In genomic region chr16:71461686-71462648, GRCh38 we compare ENCODE assay signal across 1 cellular context.
TF ChIP-seq lines count a peak whose summit lies in the region.

Gene ZNF23 (minus strand): TSS chr16:71462247. CDS start chr16:71456796, 5,451 bp downstream.

TF ChIP-seq in HepG2, 621 proteins besides CTCF, POLR2A, EP300 and RAD21 (continued from another document and continues in another):
- TF ChIP-seq, protein P1, sequence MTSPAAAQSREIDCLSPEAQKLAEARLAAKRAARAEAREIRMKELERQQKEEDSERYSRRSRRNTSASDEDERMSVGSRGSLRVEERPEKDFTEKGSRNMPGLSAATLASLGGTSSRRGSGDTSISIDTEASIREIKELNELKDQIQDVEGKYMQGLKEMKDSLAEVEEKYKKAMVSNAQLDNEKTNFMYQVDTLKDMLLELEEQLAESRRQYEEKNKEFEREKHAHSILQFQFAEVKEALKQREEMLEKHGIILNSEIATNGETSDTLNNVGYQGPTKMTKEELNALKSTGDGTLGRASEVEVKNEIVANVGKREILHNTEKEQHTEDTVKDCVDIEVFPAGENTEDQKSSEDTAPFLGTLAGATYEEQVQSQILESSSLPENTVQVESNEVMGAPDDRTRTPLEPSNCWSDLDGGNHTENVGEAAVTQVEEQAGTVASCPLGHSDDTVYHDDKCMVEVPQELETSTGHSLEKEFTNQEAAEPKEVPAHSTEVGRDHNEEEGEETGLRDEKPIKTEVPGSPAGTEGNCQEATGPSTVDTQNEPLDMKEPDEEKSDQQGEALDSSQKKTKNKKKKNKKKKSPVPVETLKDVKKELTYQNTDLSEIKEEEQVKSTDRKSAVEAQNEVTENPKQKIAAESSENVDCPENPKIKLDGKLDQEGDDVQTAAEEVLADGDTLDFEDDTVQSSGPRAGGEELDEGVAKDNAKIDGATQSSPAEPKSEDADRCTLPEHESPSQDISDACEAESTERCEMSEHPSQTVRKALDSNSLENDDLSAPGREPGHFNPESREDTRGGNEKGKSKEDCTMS (CRISPR knock-in tag; conservative IDR thresholded peaks at IDR 0.05): 0 out of 2 replicates have a peak, but pooled peaks have one; percentile 31
- TF ChIP-seq ZNF24 (IDR thresholded peaks at IDR 0.05) (peak; percentile 17; the same call in 1 of the 2 replicates), BCL3 (CRISPR knock-in tag; IDR thresholded peaks at IDR 0.05) (peak; percentile 73), SMAD3 (CRISPR knock-in tag; IDR thresholded peaks at IDR 0.05) (peak; percentile 92; the same call in 1 of the 2 replicates), ZMYM2 (CRISPR knock-in tag; IDR thresholded peaks at IDR 0.05) (peak; percentile 44; the same call in 1 of the 2 replicates), ZNF547 (CRISPR knock-in tag; IDR thresholded peaks at IDR 0.05) (peak; percentile 93; the same call in 1 of the 2 replicates), ZNF383 (CRISPR knock-in tag; IDR thresholded peaks at IDR 0.05; ENCODE audit: borderline replicate concordance) (no peak), MLX (CRISPR knock-in tag; IDR thresholded peaks at IDR 0.05) (peak; percentile 86), CC2D1A (CRISPR knock-in tag; IDR thresholded peaks at IDR 0.05) (peak; percentile 98), FIP1L1 (IDR thresholded peaks at IDR 0.05; ENCODE audit: borderline replicate concordance, insufficient read depth, low read depth, low read length) (0 out of 2 replicates have a peak, but pooled peaks have one; percentile 51), GPN1 (CRISPR knock-in tag; IDR thresholded peaks at IDR 0.05; ENCODE audit: borderline replicate concordance) (peak; percentile 91; the same call in 1 of the 2 replicates), ZKSCAN1 (IDR thresholded peaks at IDR 0.05; ENCODE audit: low read length) (no peak), ZNF652 (CRISPR knock-in tag; IDR thresholded peaks at IDR 0.05; ENCODE audit: borderline replicate concordance, low read depth) (no peak), RFX1 (IDR thresholded peaks at IDR 0.05) (no peak), MAFG (CRISPR knock-in tag; IDR thresholded peaks at IDR 0.05) (no peak), PPARG (CRISPR knock-in tag; conservative IDR thresholded peaks at IDR 0.05) (0 out of 2 replicates have a peak, but pooled peaks have one; percentile 57), ZSCAN22 (CRISPR knock-in tag; IDR thresholded peaks at IDR 0.05) (no peak), ZNF607 (CRISPR knock-in tag; IDR thresholded peaks at IDR 0.05; ENCODE audit: borderline replicate concordance) (peak; percentile 94; the same call in 1 of the 2 replicates), MTA1 (CRISPR knock-in tag; IDR thresholded peaks at IDR 0.05; ENCODE audit: borderline replicate concordance) (peak; percentile 80; the same call in 1 of the 2 replicates), ZNF556 (CRISPR knock-in tag; IDR thresholded peaks at IDR 0.05; ENCODE audit: borderline replicate concordance) (no peak; the same call in 1 of the 2 replicates), MYC (CRISPR knock-in tag; IDR thresholded peaks at IDR 0.05; ENCODE audit: borderline replicate concordance) (peak; percentile 98)
- TF ChIP-seq, protein P2, sequence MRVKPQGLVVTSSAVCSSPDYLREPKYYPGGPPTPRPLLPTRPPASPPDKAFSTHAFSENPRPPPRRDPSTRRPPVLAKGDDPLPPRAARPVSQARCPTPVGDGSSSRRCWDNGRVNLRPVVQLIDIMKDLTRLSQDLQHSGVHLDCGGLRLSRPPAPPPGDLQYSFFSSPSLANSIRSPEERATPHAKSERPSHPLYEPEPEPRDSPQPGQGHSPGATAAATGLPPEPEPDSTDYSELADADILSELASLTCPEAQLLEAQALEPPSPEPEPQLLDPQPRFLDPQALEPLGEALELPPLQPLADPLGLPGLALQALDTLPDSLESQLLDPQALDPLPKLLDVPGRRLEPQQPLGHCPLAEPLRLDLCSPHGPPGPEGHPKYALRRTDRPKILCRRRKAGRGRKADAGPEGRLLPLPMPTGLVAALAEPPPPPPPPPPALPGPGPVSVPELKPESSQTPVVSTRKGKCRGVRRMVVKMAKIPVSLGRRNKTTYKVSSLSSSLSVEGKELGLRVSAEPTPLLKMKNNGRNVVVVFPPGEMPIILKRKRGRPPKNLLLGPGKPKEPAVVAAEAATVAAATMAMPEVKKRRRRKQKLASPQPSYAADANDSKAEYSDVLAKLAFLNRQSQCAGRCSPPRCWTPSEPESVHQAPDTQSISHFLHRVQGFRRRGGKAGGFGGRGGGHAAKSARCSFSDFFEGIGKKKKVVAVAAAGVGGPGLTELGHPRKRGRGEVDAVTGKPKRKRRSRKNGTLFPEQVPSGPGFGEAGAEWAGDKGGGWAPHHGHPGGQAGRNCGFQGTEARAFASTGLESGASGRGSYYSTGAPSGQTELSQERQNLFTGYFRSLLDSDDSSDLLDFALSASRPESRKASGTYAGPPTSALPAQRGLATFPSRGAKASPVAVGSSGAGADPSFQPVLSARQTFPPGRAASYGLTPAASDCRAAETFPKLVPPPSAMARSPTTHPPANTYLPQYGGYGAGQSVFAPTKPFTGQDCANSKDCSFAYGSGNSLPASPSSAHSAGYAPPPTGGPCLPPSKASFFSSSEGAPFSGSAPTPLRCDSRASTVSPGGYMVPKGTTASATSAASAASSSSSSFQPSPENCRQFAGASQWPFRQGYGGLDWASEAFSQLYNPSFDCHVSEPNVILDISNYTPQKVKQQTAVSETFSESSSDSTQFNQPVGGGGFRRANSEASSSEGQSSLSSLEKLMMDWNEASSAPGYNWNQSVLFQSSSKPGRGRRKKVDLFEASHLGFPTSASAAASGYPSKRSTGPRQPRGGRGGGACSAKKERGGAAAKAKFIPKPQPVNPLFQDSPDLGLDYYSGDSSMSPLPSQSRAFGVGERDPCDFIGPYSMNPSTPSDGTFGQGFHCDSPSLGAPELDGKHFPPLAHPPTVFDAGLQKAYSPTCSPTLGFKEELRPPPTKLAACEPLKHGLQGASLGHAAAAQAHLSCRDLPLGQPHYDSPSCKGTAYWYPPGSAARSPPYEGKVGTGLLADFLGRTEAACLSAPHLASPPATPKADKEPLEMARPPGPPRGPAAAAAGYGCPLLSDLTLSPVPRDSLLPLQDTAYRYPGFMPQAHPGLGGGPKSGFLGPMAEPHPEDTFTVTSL (CRISPR knock-in tag; IDR thresholded peaks at IDR 0.05; ENCODE audit: borderline replicate concordance): no peak
- TF ChIP-seq, protein P3, sequence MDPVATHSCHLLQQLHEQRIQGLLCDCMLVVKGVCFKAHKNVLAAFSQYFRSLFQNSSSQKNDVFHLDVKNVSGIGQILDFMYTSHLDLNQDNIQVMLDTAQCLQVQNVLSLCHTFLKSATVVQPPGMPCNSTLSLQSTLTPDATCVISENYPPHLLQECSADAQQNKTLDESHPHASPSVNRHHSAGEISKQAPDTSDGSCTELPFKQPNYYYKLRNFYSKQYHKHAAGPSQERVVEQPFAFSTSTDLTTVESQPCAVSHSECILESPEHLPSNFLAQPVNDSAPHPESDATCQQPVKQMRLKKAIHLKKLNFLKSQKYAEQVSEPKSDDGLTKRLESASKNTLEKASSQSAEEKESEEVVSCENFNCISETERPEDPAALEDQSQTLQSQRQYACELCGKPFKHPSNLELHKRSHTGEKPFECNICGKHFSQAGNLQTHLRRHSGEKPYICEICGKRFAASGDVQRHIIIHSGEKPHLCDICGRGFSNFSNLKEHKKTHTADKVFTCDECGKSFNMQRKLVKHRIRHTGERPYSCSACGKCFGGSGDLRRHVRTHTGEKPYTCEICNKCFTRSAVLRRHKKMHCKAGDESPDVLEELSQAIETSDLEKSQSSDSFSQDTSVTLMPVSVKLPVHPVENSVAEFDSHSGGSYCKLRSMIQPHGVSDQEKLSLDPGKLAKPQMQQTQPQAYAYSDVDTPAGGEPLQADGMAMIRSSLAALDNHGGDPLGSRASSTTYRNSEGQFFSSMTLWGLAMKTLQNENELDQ (CRISPR knock-in tag; IDR thresholded peaks at IDR 0.05; ENCODE audit: borderline replicate concordance): no peak
- TF ChIP-seq, protein P4, sequence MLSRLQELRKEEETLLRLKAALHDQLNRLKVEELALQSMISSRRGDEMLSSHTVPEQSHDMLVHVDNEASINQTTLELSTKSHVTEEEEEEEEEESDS (CRISPR knock-in tag; IDR thresholded peaks at IDR 0.05; ENCODE audit: borderline replicate concordance): no peak
- TF ChIP-seq, protein P5, sequence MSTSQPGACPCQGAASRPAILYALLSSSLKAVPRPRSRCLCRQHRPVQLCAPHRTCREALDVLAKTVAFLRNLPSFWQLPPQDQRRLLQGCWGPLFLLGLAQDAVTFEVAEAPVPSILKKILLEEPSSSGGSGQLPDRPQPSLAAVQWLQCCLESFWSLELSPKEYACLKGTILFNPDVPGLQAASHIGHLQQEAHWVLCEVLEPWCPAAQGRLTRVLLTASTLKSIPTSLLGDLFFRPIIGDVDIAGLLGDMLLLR (CRISPR knock-in tag; IDR thresholded peaks at IDR 0.05): peak; percentile 98
- TF ChIP-seq, protein P6, sequence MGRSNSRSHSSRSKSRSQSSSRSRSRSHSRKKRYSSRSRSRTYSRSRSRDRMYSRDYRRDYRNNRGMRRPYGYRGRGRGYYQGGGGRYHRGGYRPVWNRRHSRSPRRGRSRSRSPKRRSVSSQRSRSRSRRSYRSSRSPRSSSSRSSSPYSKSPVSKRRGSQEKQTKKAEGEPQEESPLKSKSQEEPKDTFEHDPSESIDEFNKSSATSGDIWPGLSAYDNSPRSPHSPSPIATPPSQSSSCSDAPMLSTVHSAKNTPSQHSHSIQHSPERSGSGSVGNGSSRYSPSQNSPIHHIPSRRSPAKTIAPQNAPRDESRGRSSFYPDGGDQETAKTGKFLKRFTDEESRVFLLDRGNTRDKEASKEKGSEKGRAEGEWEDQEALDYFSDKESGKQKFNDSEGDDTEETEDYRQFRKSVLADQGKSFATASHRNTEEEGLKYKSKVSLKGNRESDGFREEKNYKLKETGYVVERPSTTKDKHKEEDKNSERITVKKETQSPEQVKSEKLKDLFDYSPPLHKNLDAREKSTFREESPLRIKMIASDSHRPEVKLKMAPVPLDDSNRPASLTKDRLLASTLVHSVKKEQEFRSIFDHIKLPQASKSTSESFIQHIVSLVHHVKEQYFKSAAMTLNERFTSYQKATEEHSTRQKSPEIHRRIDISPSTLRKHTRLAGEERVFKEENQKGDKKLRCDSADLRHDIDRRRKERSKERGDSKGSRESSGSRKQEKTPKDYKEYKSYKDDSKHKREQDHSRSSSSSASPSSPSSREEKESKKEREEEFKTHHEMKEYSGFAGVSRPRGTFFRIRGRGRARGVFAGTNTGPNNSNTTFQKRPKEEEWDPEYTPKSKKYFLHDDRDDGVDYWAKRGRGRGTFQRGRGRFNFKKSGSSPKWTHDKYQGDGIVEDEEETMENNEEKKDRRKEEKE (IDR thresholded peaks at IDR 0.05): no peak
- TF ChIP-seq, protein P7, sequence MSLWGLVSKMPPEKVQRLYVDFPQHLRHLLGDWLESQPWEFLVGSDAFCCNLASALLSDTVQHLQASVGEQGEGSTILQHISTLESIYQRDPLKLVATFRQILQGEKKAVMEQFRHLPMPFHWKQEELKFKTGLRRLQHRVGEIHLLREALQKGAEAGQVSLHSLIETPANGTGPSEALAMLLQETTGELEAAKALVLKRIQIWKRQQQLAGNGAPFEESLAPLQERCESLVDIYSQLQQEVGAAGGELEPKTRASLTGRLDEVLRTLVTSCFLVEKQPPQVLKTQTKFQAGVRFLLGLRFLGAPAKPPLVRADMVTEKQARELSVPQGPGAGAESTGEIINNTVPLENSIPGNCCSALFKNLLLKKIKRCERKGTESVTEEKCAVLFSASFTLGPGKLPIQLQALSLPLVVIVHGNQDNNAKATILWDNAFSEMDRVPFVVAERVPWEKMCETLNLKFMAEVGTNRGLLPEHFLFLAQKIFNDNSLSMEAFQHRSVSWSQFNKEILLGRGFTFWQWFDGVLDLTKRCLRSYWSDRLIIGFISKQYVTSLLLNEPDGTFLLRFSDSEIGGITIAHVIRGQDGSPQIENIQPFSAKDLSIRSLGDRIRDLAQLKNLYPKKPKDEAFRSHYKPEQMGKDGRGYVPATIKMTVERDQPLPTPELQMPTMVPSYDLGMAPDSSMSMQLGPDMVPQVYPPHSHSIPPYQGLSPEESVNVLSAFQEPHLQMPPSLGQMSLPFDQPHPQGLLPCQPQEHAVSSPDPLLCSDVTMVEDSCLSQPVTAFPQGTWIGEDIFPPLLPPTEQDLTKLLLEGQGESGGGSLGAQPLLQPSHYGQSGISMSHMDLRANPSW (CRISPR knock-in tag; IDR thresholded peaks at IDR 0.05; ENCODE audit: borderline replicate concordance): no peak; the same call in 1 of the 2 replicates
- TF ChIP-seq, protein P8, sequence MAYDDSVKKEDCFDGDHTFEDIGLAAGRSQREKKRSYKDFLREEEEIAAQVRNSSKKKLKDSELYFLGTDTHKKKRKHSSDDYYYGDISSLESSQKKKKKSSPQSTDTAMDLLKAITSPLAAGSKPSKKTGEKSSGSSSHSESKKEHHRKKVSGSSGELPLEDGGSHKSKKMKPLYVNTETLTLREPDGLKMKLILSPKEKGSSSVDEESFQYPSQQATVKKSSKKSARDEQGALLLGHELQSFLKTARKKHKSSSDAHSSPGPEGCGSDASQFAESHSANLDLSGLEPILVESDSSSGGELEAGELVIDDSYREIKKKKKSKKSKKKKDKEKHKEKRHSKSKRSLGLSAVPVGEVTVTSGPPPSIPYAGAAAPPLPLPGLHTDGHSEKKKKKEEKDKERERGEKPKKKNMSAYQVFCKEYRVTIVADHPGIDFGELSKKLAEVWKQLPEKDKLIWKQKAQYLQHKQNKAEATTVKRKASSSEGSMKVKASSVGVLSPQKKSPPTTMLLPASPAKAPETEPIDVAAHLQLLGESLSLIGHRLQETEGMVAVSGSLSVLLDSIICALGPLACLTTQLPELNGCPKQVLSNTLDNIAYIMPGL (CRISPR knock-in tag; IDR thresholded peaks at IDR 0.05; ENCODE audit: borderline replicate concordance in 1 of 2, low read depth in 1 of 2): peak; percentile 88 to 97
